In the genomic region with DNA sequence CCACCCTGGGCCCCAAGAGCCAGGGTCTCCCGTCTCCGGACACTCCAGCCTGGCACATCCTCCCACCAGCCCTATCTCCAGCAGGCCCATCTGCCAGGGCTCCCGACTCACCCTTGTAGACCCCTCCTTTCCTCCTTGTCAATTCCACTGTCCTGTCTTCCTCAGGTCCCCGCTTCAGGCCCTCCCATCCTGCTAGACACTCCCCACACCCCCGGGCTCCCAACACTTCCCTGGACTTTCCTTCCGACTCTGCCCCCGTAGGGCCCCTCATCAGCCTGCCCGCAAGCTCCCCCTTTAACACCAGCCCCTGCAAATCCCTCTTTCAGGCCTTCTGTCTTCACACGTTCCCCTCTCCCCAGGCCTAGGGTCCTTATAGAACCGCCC, we compare ENCODE assay signal across 6 cellular contexts. TPM values are rescaled to one million over a fixed set of nuclear protein-coding genes. Genes with fewer than 3 reads are reported as not detected.
A peak's percentile ranks its signal among the peaks of the same experiment; 100 is the strongest.
DNase-seq lines count a peak whose midpoint lies in the region; ATAC-seq and TF ChIP-seq lines count a peak whose summit lies in the region.

No MANE protein-coding gene starts in this region.

- peaks cover 24% of the 10 kb centered on the region for H3K4me1 Mint-ChIP-seq in activated naive CD4-positive, alpha-beta T cell treated with anti-CD3 and anti-CD28 coated beads, Interleukin-2, amount 10 ng/mL, durations not matched to agents 7 days and 5 days

- TF ChIP-seq CTCF in fibroblast of mammary gland (conservative IDR thresholded peaks at IDR 0.05; ENCODE audit: control insufficient read depth, insufficient read depth, low read depth, low read length) (no peak), tibial nerve (IDR thresholded peaks at IDR 0.05) (no peak)

- H3K4me1 ChIP-seq in tibial nerve: peaks cover 0 to 21% (median 4%) of the 10 kb centered on the region in 4 donors

- H3K4me3 ChIP-seq in fibroblast of mammary gland (ENCODE audit: control insufficient read depth, low read depth, low read length) (peak overlapping the region; percentile 76), tibial nerve (peak overlapping the region in 3 of 4 donors; percentile 16 to 63 (median 50))

- DNase-seq in activated naive CD4-positive, alpha-beta T cell treated with anti-CD3 and anti-CD28 coated beads, Interleukin-2, amount 10 ng/mL, durations not matched to agents 7 days and 5 days: no peak
- no peak for DNase-seq in activated naive CD4-positive, alpha-beta T cell (lab: John Stamatoyannopoulos, UW)
- DNase-seq in fibroblast of mammary gland (ENCODE audit: low read depth) (no peak), tibial nerve (ENCODE audit: low spot score in 2 of 2) (no peak), sciatic nerve (ENCODE audit: low spot score) (no peak), RPMI8226 (no peak)

- CTCF ChIA-PET in activated naive CD4-positive, alpha-beta T cell treated with anti-CD3 and anti-CD28 coated beads, Interleukin-2, amount 10 ng/mL, durations not matched to agents 7 days and 5 days (lab: Charles Lee): no interaction called here

- H3K9me3 ChIP-seq in tibial nerve: no peaks in the 10 kb centered on the region

- TF ChIP-seq EP300 in tibial nerve (IDR thresholded peaks at IDR 0.05): no peak

- WGBS in tibial nerve, 2 donors: 28 to 53% methylated on average over 8 to 10 of the region's 10 CpGs

- H3K9me3 Mint-ChIP-seq in activated naive CD4-positive, alpha-beta T cell treated with anti-CD3 and anti-CD28 coated beads, Interleukin-2, amount 10 ng/mL, durations not matched to agents 7 days and 5 days: no peaks in the 10 kb centered on the region

- peak overlapping the region in 2 of 4 donors; percentile 19 to 87 for H3K27ac ChIP-seq in tibial nerve

- no peaks in the 10 kb centered on the region for H3K27me3 ChIP-seq in tibial nerve

- H3K36me3 Mint-ChIP-seq in activated naive CD4-positive, alpha-beta T cell treated with anti-CD3 and anti-CD28 coated beads, Interleukin-2, amount 10 ng/mL, durations not matched to agents 7 days and 5 days: peaks cover 21% of the 10 kb centered on the region

- no peak overlapping the region for H3K27ac Mint-ChIP-seq in activated naive CD4-positive, alpha-beta T cell treated with anti-CD3 and anti-CD28 coated beads, Interleukin-2, amount 10 ng/mL, durations not matched to agents 7 days and 5 days

- intact Hi-C loops in sciatic nerve (cut with DNase I): no loop called here

- H3K36me3 ChIP-seq in tibial nerve: peaks cover 0 to 33% (median 0%) of the 10 kb centered on the region in 3 donors

- peak overlapping the region; percentile 81 for H3K4me3 Mint-ChIP-seq in activated naive CD4-positive, alpha-beta T cell treated with anti-CD3 and anti-CD28 coated beads, Interleukin-2, amount 10 ng/mL, durations not matched to agents 7 days and 5 days

- no peak for ATAC-seq in sciatic nerve

- TF ChIP-seq POLR2A in tibial nerve (IDR thresholded peaks at IDR 0.05): no peak

- no peaks in the 10 kb centered on the region for H3K27me3 Mint-ChIP-seq in activated naive CD4-positive, alpha-beta T cell treated with anti-CD3 and anti-CD28 coated beads, Interleukin-2, amount 10 ng/mL, durations not matched to agents 7 days and 5 days

RNA-seq across cellular contexts. Expression of a gene that starts 1.1 kb away (rescaled TPM):
- total RNA-seq in tibial nerve: 10 to 100 TPM; 16.5 to 28.8 (median 19.9) TPM
- total RNA-seq in sciatic nerve: 29.6 TPM

RNA-seq across cellular contexts. Expression of a gene that starts 7.0 kb away (rescaled TPM):
- total RNA-seq in tibial nerve (100 to 1,000 TPM in 2 of 4 donors, 10 to 100 TPM in 2; 90.9 to 108 (median 97.7) TPM), sciatic nerve (70.9 TPM)

RNA-seq across cellular contexts. Expression of a gene that starts 13.9 kb away (rescaled TPM):
- 1 to 10 TPM; 4.1 to 6.6 (median 4.5) TPM for total RNA-seq in tibial nerve
- total RNA-seq in sciatic nerve: 7.9 TPM

RNA-seq across cellular contexts. Expression of a gene that starts 29.5 kb away (rescaled TPM):
- total RNA-seq in tibial nerve: 100 to 1,000 TPM in 3 of 4 donors, 10 to 100 TPM in 1; 98.6 to 124 (median 117) TPM
- total RNA-seq in sciatic nerve: 69.0 TPM

RNA-seq across cellular contexts. Expression of a gene that starts 50.8 kb away (rescaled TPM):
- total RNA-seq in tibial nerve (10 to 100 TPM; 28.8 to 38.8 (median 36.1) TPM), sciatic nerve (20.5 TPM)
